8 cellular contexts compared by ENCODE assay signal in the genomic region with DNA sequence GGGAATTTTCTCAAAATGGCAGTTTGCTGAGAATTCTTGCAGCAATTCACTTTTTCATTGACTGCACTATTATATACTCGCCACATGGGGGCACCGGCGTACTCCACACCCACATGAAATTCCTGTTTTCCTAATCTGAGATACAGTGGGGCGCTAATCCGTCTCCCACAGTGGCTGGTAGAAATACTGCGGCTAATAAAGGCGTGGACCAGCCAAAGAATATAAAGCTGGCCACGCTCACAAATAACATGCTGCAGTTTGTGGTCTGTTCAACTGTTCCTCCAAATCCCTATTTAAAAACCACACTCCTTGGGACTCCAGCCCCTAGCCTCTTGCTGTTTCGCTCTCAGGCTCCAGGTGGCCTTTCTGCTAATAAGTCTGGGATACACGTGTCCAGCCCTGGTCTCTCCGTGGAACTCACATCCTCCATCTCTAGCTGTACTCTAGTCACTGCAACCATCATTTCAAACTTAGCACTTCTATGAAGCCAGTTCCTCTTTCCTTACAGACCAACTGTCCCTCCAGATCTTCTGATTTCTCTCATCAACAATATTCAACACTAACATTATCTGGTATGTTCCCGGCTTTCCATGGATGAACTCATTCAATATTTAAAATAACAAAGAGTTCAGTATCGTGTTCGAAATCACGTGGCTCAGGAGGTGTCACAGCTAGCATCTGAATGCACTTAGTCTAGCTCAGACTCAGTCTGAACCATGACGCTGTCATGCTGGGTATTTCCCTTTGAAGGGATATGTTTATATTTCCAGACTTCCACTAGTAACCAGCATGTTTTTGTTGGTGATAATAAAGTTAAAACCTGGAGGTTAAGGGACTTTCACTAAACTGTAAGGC. TPM values are rescaled to one million over a fixed set of nuclear protein-coding genes. Genes with fewer than 3 reads are reported as not detected.
DNase-seq lines count a peak whose midpoint lies in the region; ATAC-seq and TF ChIP-seq lines count a peak whose summit lies in the region.

No MANE protein-coding gene starts in this region.

- H3K9me3 Mint-ChIP-seq in activated T-helper 1 cell treated with anti-CD3 and anti-CD28 coated beads, Interleukin-12 subunit alpha, Interleukin-12 subunit beta, Interleukin-2, Interleukin-4 antibody, amounts not matched to agents 30 ng/mL and 10 ng/mL and 1 ng/mL, durations not matched to agents 14 hours and 24 hours and 36 hours = no peaks in the 10 kb centered on the region

- ATAC-seq in GM19035 (IDR thresholded peaks at IDR 0.05; ENCODE audit: unreplicated experiment) = peak; percentile 59

- peak; percentile 78 to 85 for TF ChIP-seq CTCF in right atrium auricular region (IDR thresholded peaks at IDR 0.05)

- no peaks in the 10 kb centered on the region for H3K27me3 Mint-ChIP-seq in activated T-helper 1 cell treated with anti-CD3 and anti-CD28 coated beads, Interleukin-12 subunit alpha, Interleukin-12 subunit beta, Interleukin-2, Interleukin-4 antibody, amounts not matched to agents 30 ng/mL and 10 ng/mL and 1 ng/mL, durations not matched to agents 14 hours and 24 hours and 36 hours (ENCODE audit: insufficient read depth)

- peak overlapping the region in 1 of 2 donors; percentile 37 for H3K27ac ChIP-seq in right atrium auricular region

- peaks cover 0 to 4% of the 10 kb centered on the region in 2 donors for H3K4me1 ChIP-seq in right atrium auricular region

- H3K4me3 ChIP-seq in right atrium auricular region = peak overlapping the region in 1 of 2 donors; percentile 12

- H3K36me3 ChIP-seq in right atrium auricular region = no peaks in the 10 kb centered on the region

- no peaks in the 10 kb centered on the region for H3K27me3 ChIP-seq in right atrium auricular region

- H3K27ac Mint-ChIP-seq in activated T-helper 1 cell treated with anti-CD3 and anti-CD28 coated beads, Interleukin-12 subunit alpha, Interleukin-12 subunit beta, Interleukin-2, Interleukin-4 antibody, amounts not matched to agents 30 ng/mL and 10 ng/mL and 1 ng/mL, durations not matched to agents 14 hours and 24 hours and 36 hours = no peak overlapping the region

- intact Hi-C loops in activated T-helper 1 cell treated with anti-CD3 and anti-CD28 coated beads, Interleukin-12 subunit alpha, Interleukin-12 subunit beta, Interleukin-2, Interleukin-4 antibody, amounts not matched to agents 30 ng/mL and 10 ng/mL and 1 ng/mL, durations not matched to agents 14 hours and 24 hours and 36 hours (cut with micrococcal nuclease) = loop anchor here (1.0 kb wide), 2 partner anchors 119 to 193 kb away; no protein-coding TSS in a partner anchor

- peaks cover 8% of the 10 kb centered on the region for H3K4me1 Mint-ChIP-seq in activated T-helper 1 cell treated with anti-CD3 and anti-CD28 coated beads, Interleukin-12 subunit alpha, Interleukin-12 subunit beta, Interleukin-2, Interleukin-4 antibody, amounts not matched to agents 30 ng/mL and 10 ng/mL and 1 ng/mL, durations not matched to agents 14 hours and 24 hours and 36 hours (ENCODE audit: low read depth)

- H3K36me3 Mint-ChIP-seq in activated T-helper 1 cell treated with anti-CD3 and anti-CD28 coated beads, Interleukin-12 subunit alpha, Interleukin-12 subunit beta, Interleukin-2, Interleukin-4 antibody, amounts not matched to agents 30 ng/mL and 10 ng/mL and 1 ng/mL, durations not matched to agents 14 hours and 24 hours and 36 hours (ENCODE audit: low read depth) = no peaks in the 10 kb centered on the region

- DNase-seq in COLO668 (lab: John Stamatoyannopoulos, UW; ENCODE audit: unreplicated experiment) (peak; percentile 33), HT1080 (ENCODE audit: low read depth) (peak; percentile 79), NOMO-1 treated with dmso at 0.1 percent for 144 hours (lab: John Stamatoyannopoulos, UW; ENCODE audit: unreplicated experiment) (peak; percentile 44), amniotic epithelial cell (ENCODE audit: low read depth) (peak; percentile 78), right atrium auricular region (ENCODE audit: low spot score) (peak; percentile 75), retina (peak; percentile 80)
- no peak for DNase-seq in activated T-helper 1 cell treated with anti-CD3 and anti-CD28 coated beads, Interleukin-12 subunit alpha, Interleukin-12 subunit beta, Interleukin-2, Interleukin-4 antibody, amounts not matched to agents 30 ng/mL and 10 ng/mL and 1 ng/mL, durations not matched to agents 14 hours and 24 hours and 36 hours (ENCODE audit: low spot score)

- no peak overlapping the region for H3K4me3 Mint-ChIP-seq in activated T-helper 1 cell treated with anti-CD3 and anti-CD28 coated beads, Interleukin-12 subunit alpha, Interleukin-12 subunit beta, Interleukin-2, Interleukin-4 antibody, amounts not matched to agents 30 ng/mL and 10 ng/mL and 1 ng/mL, durations not matched to agents 14 hours and 24 hours and 36 hours

- no peaks in the 10 kb centered on the region for H3K9me3 ChIP-seq in right atrium auricular region

RNA-seq across cellular contexts. Expression of a gene that starts 22.0 kb away (rescaled TPM):
- total RNA-seq in HT1080 (2014; rRNA removed; shearing (Covaris generic)) = 42.9 and 52.7 TPM in 2 replicates
- polyA plus RNA-seq in HT1080 (2015; cell fraction: cytosol; rRNA removed) = 34.5 and 36.4 TPM in 2 replicates
- polyA plus RNA-seq in HT1080 (2015; cell fraction: nucleus; rRNA removed) = 54.0 and 65.7 TPM in 2 replicates
- total RNA-seq in right atrium auricular region = 10 to 100 TPM; 20.0 to 27.6 TPM
- total RNA-seq in activated T-helper 1 cell treated with anti-CD3 and anti-CD28 coated beads, Interleukin-12 subunit alpha, Interleukin-12 subunit beta, Interleukin-2, Interleukin-4 antibody, amounts not matched to agents 30 ng/mL and 10 ng/mL and 1 ng/mL, durations not matched to agents 14 hours and 24 hours and 36 hours = 35.1 and 35.4 TPM in 2 replicates

RNA-seq across cellular contexts. Expression of a gene that starts 28.9 kb away (rescaled TPM):
- total RNA-seq in HT1080 (2014; rRNA removed; shearing (Covaris generic)) = 4.3 and 5.5 TPM in 2 replicates
- polyA plus RNA-seq in HT1080 (2015; cell fraction: cytosol; rRNA removed) = 9.9 and 13.2 TPM in 2 replicates
- polyA plus RNA-seq in HT1080 (2015; cell fraction: nucleus; rRNA removed) = 31.9 and 34.6 TPM in 2 replicates
- 10 to 100 TPM; 12.5 to 40.8 TPM for total RNA-seq in right atrium auricular region
- 4.9 and 5.2 TPM in 2 replicates for total RNA-seq in activated T-helper 1 cell treated with anti-CD3 and anti-CD28 coated beads, Interleukin-12 subunit alpha, Interleukin-12 subunit beta, Interleukin-2, Interleukin-4 antibody, amounts not matched to agents 30 ng/mL and 10 ng/mL and 1 ng/mL, durations not matched to agents 14 hours and 24 hours and 36 hours

RNA-seq across cellular contexts. Expression of a gene that starts 29.1 kb away (rescaled TPM):
- total RNA-seq in HT1080 (2014; rRNA removed; shearing (Covaris generic)) = 17.4 and 17.7 TPM in 2 replicates
- polyA plus RNA-seq in HT1080 (2015; cell fraction: cytosol; rRNA removed) = 24.9 and 35.9 TPM in 2 replicates
- polyA plus RNA-seq in HT1080 (2015; cell fraction: nucleus; rRNA removed) = 15.7 and 18.0 TPM in 2 replicates
- 1 to 10 TPM; 4.7 to 5.9 TPM for total RNA-seq in right atrium auricular region
- 1.7 and 2.4 TPM in 2 replicates for total RNA-seq in activated T-helper 1 cell treated with anti-CD3 and anti-CD28 coated beads, Interleukin-12 subunit alpha, Interleukin-12 subunit beta, Interleukin-2, Interleukin-4 antibody, amounts not matched to agents 30 ng/mL and 10 ng/mL and 1 ng/mL, durations not matched to agents 14 hours and 24 hours and 36 hours

RNA-seq across cellular contexts. Expression of a gene that starts 33.4 kb away (rescaled TPM):
- not detected in 2 replicates for total RNA-seq in HT1080 (2014; rRNA removed; shearing (Covaris generic))
- not detected in 2 replicates for polyA plus RNA-seq in HT1080 (2015; cell fraction: cytosol; rRNA removed)
- polyA plus RNA-seq in HT1080 (2015; cell fraction: nucleus; rRNA removed) = not detected in 2 replicates
- total RNA-seq in right atrium auricular region = not detected
- total RNA-seq in activated T-helper 1 cell treated with anti-CD3 and anti-CD28 coated beads, Interleukin-12 subunit alpha, Interleukin-12 subunit beta, Interleukin-2, Interleukin-4 antibody, amounts not matched to agents 30 ng/mL and 10 ng/mL and 1 ng/mL, durations not matched to agents 14 hours and 24 hours and 36 hours = not detected in 2 replicates
